ENCODE assay signal across 9 cellular contexts in genomic region chr1:998905-999796, GRCh38. TPM values are rescaled to one million over a fixed set of nuclear protein-coding genes. Genes with fewer than 3 reads are reported as not detected.
DNase-seq lines count a peak whose midpoint lies in the region; ATAC-seq, FAIRE-seq and TF ChIP-seq lines count a peak whose summit lies in the region.
"Had no signal": no experiment of that assay in that cellular context is flagged by ENCODE, and none has a peak within 500 bp of the region (broad histone marks: within the 10 kb centered on the region; RNA-seq: fewer than 3 reads in every experiment).

No MANE protein-coding gene starts in this region.

- peak overlapping the region; percentile 66 for H3K4me3 ChIP-seq in SJSA1
- peak overlapping the region; percentile 37 for H3K4me3 ChIP-seq in fibroblast of the aortic adventitia (ENCODE audit: low read depth, low read length)
- peak overlapping the region; percentile 60 for H3K4me3 ChIP-seq in osteoblast (ENCODE audit: insufficient read depth, low read length)

- H3K4me1 ChIP-seq in SJSA1 (replicated peaks) (peaks cover 33% of the 10 kb centered on the region), osteoblast (ENCODE audit: insufficient read depth, low read length) (peaks cover 4% of the 10 kb centered on the region)

- H3K27me3 ChIP-seq in SJSA1 (replicated peaks) (no peaks in the 10 kb centered on the region), osteoblast (ENCODE audit: insufficient read depth, low read length) (peaks cover 48% of the 10 kb centered on the region)

- TF ChIP-seq POLR2A in GM12891 (IDR thresholded peaks at IDR 0.05; ENCODE audit: low read depth, low read length): no peak

- H3K4me2 ChIP-seq in osteoblast (ENCODE audit: insufficient read depth, low read length): peak overlapping the region; percentile 32

- H3K9me3 ChIP-seq in SJSA1 (replicated peaks): peaks cover 6% of the 10 kb centered on the region; the same call in 1 of the 2 replicates
- H3K9me3 ChIP-seq in osteoblast (ENCODE audit: low read depth, low read length): no peaks in the 10 kb centered on the region

- peaks cover 31% of the 10 kb centered on the region for H3K36me3 ChIP-seq in SJSA1
- H3K36me3 ChIP-seq in osteoblast (ENCODE audit: insufficient read depth, low read length): no peaks in the 10 kb centered on the region

- H3K27ac ChIP-seq in SJSA1: peak overlapping the region; percentile 100
- no peak overlapping the region for H3K27ac ChIP-seq in osteoblast (ENCODE audit: low read depth, low read length)

- H2AFZ ChIP-seq in osteoblast (ENCODE audit: low read length): no peak overlapping the region

- no peak for ATAC-seq in HG03045 (IDR thresholded peaks at IDR 0.05; ENCODE audit: unreplicated experiment)

- DNase-seq in NCI-H2227 (lab: John Stamatoyannopoulos, UW; ENCODE audit: unreplicated experiment): peak; percentile 75
- no peak for DNase-seq in NCI-H2227 treated with DMSO at 0.1 percent for 48 hours (lab: John Stamatoyannopoulos, UW)
- peak; percentile 56 to 57 for DNase-seq in SJSA1 (ENCODE audit: low read depth in 1 of 2, low spot score in 2 of 2)
- peak; percentile 27 for DNase-seq in fibroblast of the aortic adventitia (ENCODE audit: low read depth)
- peak; percentile 90 for DNase-seq in osteoblast (ENCODE audit: insufficient read length, low spot score, missing footprints)
- DNase-seq in stimulated activated CD4-positive, alpha-beta T cell treated with anti-CD3 and anti-CD28 coated beads, Interleukin-4, amount 100 ng/mL, for 24 hours: no peak
- no peak for DNase-seq in GM12891 (ENCODE audit: insufficient read length, low spot score)

- no peaks in the 10 kb centered on the region for H4K20me1 ChIP-seq in osteoblast (ENCODE audit: insufficient read depth, low read length)

- H3K79me2 ChIP-seq in osteoblast (ENCODE audit: insufficient read depth, low read length): no peaks in the 10 kb centered on the region

- no peak for TF ChIP-seq CTCF in fibroblast of the aortic adventitia (IDR thresholded peaks at IDR 0.05; ENCODE audit: insufficient read depth, low read length)
- TF ChIP-seq CTCF in osteoblast (IDR thresholded peaks at IDR 0.05; ENCODE audit: extremely low read depth, low read depth, low read length): no peak

- FAIRE-seq in GM12891 (lab: Jason Lieb, UNC): no peak
- FAIRE-seq: G401.6 had no signal

TF ChIP-seq in GM12891, 5 proteins besides CTCF, POLR2A, EP300 and RAD21:
- TF ChIP-seq POLR2AphosphoS5 (IDR thresholded peaks at IDR 0.05; ENCODE audit: low read depth, low read length): no peak
- TF ChIP-seq POU2F2 (IDR thresholded peaks at IDR 0.05; ENCODE audit: low read depth, low read length): no peak
- no peak for TF ChIP-seq PAX5 (IDR thresholded peaks at IDR 0.05; ENCODE audit: insufficient read depth, low read length, severe bottlenecking)
- TF ChIP-seq TAF1 (IDR thresholded peaks at IDR 0.05; ENCODE audit: low read depth, low read length): no peak
- TF ChIP-seq SPI1 (IDR thresholded peaks at IDR 0.05; ENCODE audit: low read depth, low read length): no peak

RNA-seq across cellular contexts. Expression of gene HES4, which starts 0.7 kb away (rescaled TPM):
- total RNA-seq in SJSA1 (2014; rRNA removed; shearing (Covaris generic)): 55.3 and 68.7 TPM in 2 replicates
- total RNA-seq in fibroblast of the aortic adventitia (ENCODE audit: low replicate concordance): 0.36 and 0.82 TPM in 2 replicates
- total RNA-seq in osteoblast: 0.29 and 0.72 TPM in 2 replicates
- polyA plus RNA-seq in GM12891 (2012; ENCODE audit: low read depth, missing spikeins): 0.45 TPM

RNA-seq across cellular contexts. Expression of gene ISG15, which starts 14.1 kb away (rescaled TPM):
- total RNA-seq in SJSA1 (2014; rRNA removed; shearing (Covaris generic)): 201 and 353 TPM in 2 replicates
- 34.7 and 39.6 TPM in 2 replicates for total RNA-seq in fibroblast of the aortic adventitia (ENCODE audit: low replicate concordance)
- 55.4 and 90.5 TPM in 2 replicates for total RNA-seq in osteoblast
- polyA plus RNA-seq in GM12891 (2012; ENCODE audit: low read depth, missing spikeins): 191 TPM

RNA-seq across cellular contexts. Expression of gene PERM1, which starts 17.3 kb away (rescaled TPM):
- 0.11 TPM in 1 of 2 replicates, not detected in the other for total RNA-seq in SJSA1 (2014; rRNA removed; shearing (Covaris generic))
- total RNA-seq in fibroblast of the aortic adventitia (ENCODE audit: low replicate concordance) (0.57 TPM in 1 of 2 replicates, not detected in the other), osteoblast (not detected in 2 replicates)
- 0.15 TPM for polyA plus RNA-seq in GM12891 (2012; ENCODE audit: low read depth, missing spikeins)

RNA-seq across cellular contexts. Expression of gene AGRN, which starts 20.8 kb away (rescaled TPM):
- total RNA-seq in SJSA1 (2014; rRNA removed; shearing (Covaris generic)): 53.8 and 55.9 TPM in 2 replicates
- total RNA-seq in fibroblast of the aortic adventitia (ENCODE audit: low replicate concordance) (7.9 and 85.7 TPM in 2 replicates), osteoblast (14.7 and 30.0 TPM in 2 replicates)
- polyA plus RNA-seq in GM12891 (2012; ENCODE audit: low read depth, missing spikeins): 14.4 TPM

RNA-seq across cellular contexts. Expression of gene PLEKHN1, which starts 32.9 kb away (rescaled TPM):
- 0.34 TPM in 1 of 2 replicates, not detected in the other for total RNA-seq in SJSA1 (2014; rRNA removed; shearing (Covaris generic))
- 0.54 TPM in 1 of 2 replicates, not detected in the other for total RNA-seq in fibroblast of the aortic adventitia (ENCODE audit: low replicate concordance)
- total RNA-seq in osteoblast: 0.36 and 0.88 TPM in 2 replicates
- 0.22 TPM for polyA plus RNA-seq in GM12891 (2012; ENCODE audit: low read depth, missing spikeins)

Comparison
In these comparisons a context has a peak if more than half of its experiments do, and no peak if none do; other contexts are left out.
1. DNase-seq: peak in NCI-H2227 (single experiment), SJSA1 (2 of 2), fibroblast of the aortic adventitia (single experiment) and osteoblast (single experiment); none in NCI-H2227 treated with DMSO at 0.1 percent for 48 hours (single experiment), stimulated activated CD4-positive, alpha-beta T cell treated with anti-CD3 and anti-CD28 coated beads, Interleukin-4, amount 100 ng/mL, for 24 hours (single experiment) and GM12891 (single experiment).
2. RNA of gene HES4, which starts 0.7 kb away (total RNA-seq): 55.3 to 68.7 TPM in SJSA1; 0.29 to 0.72 TPM in osteoblast and 0.36 to 0.82 TPM in fibroblast of the aortic adventitia; every median in the first group is over 10 times any median in the second.
3. Peak in every context shown above with its lines, with median percentiles within 50 percentile points of each other: H3K4me3 ChIP-seq.